Comparison of ENCODE assay signal across 7 cellular contexts in genomic region chr7:154463794-154464193, GRCh38.
"Had no signal": no experiment of that assay in that cellular context is flagged by ENCODE, and none has a peak within 500 bp of the region (broad histone marks: within the 10 kb centered on the region; RNA-seq: fewer than 3 reads in every experiment).

No MANE protein-coding gene starts in this region.

- DNase-seq: GOT3, H9, HCEC 1CT, IMR-90, KG1 had no signal

- FAIRE-seq: H54, HTR-8/SVneo had no signal
